14 cellular contexts compared by ENCODE assay signal in the genomic region with DNA sequence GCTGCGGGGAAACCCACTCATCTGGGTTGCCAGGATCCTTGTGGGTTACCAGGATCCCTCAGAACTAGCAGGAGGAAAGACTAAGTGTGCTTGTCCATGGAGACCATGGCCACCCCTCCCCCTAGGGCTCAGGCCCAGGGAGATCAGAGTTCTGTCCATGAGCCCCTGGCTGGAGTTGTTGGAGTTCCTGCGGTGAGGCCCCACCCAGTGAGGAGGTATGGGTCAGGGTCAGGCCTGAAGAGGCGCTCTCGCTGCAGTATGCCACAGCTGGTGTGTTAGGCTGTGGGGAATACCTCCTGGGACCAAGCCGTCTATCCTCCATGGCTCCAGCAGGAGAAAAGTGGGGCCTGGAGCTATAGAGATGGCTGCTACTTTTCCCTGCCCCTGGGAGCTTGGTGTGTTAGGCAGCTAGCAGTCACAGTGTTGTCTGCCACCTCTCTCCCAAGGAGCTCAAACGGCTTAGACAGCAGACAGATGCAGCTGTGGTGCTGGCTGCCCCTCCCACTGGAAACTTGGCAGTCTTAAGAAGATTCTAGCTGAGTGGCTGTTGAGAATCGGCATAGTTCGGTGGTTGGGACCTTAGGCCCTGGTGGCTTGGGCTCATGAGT.
DNase-seq lines count a peak whose midpoint lies in the region; ATAC-seq and TF ChIP-seq lines count a peak whose summit lies in the region.
"Had no signal": no experiment of that assay in that cellular context is flagged by ENCODE, and none has a peak within 500 bp of the region (broad histone marks: within the 10 kb centered on the region; RNA-seq: fewer than 3 reads in every experiment).

No MANE protein-coding gene starts in this region.

- peak overlapping the region; percentile 7 for H3K56ac ChIP-seq in mesendoderm (ENCODE audit: low read length)

- H3K4me3 Mint-ChIP-seq in Caco-2 (ENCODE audit: unreplicated experiment): no peak overlapping the region
- H3K4me3 Mint-ChIP-seq: CD8-positive, alpha-beta T cell; HFFc6 had no signal

- H2BK120ac ChIP-seq in mesendoderm (ENCODE audit: low read depth, low read length): no peak overlapping the region

- POLR2A ChIA-PET in Caco-2 (lab: Charles Lee): no interaction called here

- H3K9me3 ChIP-seq in WERI-Rb-1 (ENCODE audit: severe bottlenecking) (no peaks in the 10 kb centered on the region), Caco-2 (no peaks in the 10 kb centered on the region)
- H3K9me3 ChIP-seq: HAP-1 had no signal

- H3K36me3 ChIP-seq in WERI-Rb-1: no peaks in the 10 kb centered on the region
- H3K36me3 ChIP-seq in mesendoderm (ENCODE audit: control insufficient read depth, insufficient read depth, low read length): no peaks in the 10 kb centered on the region
- H3K36me3 ChIP-seq in Caco-2 (ENCODE audit: control insufficient read depth, insufficient read depth, low read length): no peaks in the 10 kb centered on the region
- H3K36me3 ChIP-seq: HAP-1 had no signal

- no peak overlapping the region for H3K18ac ChIP-seq in mesendoderm (ENCODE audit: low read length)

- H3K4ac ChIP-seq in mesendoderm (ENCODE audit: low read depth, low read length): no peak overlapping the region

- H2AK5ac ChIP-seq in mesendoderm (ENCODE audit: low read length): no peak overlapping the region

- no peak overlapping the region for H3K23ac ChIP-seq in mesendoderm (ENCODE audit: low read length)

- ATAC-seq in HG02938 (IDR thresholded peaks at IDR 0.05; ENCODE audit: unreplicated experiment): no peak
- ATAC-seq: CD8-positive, alpha-beta T cell had no signal

- H3K27me3 ChIP-seq in WERI-Rb-1 (ENCODE audit: insufficient read depth, low read depth, severe bottlenecking): no peaks in the 10 kb centered on the region
- no peaks in the 10 kb centered on the region for H3K27me3 ChIP-seq in mesendoderm (ENCODE audit: insufficient read depth, low read length, poor library complexity)
- no peaks in the 10 kb centered on the region for H3K27me3 ChIP-seq in Caco-2 (replicated peaks; ENCODE audit: control insufficient read depth, insufficient read depth, low read length)

- H3K4me1 ChIP-seq in mesendoderm (ENCODE audit: control insufficient read depth, low read depth, low read length) (no peaks in the 10 kb centered on the region), Caco-2 (no peaks in the 10 kb centered on the region)
- H3K4me1 ChIP-seq: HAP-1 had no signal

- H3K79me1 ChIP-seq in mesendoderm (ENCODE audit: low read length): no peaks in the 10 kb centered on the region

- H3K4me3 ChIP-seq in WERI-Rb-1 (ENCODE audit: low read depth, low read length): no peak overlapping the region
- H3K4me3 ChIP-seq in mesendoderm (ENCODE audit: low read length): no peak overlapping the region
- no peak overlapping the region for H3K4me3 ChIP-seq in Caco-2 (ENCODE audit: low read depth, low read length)
- H3K4me3 ChIP-seq: HAP-1 had no signal

- no CpG with 5 or more reads among the region's 8 CpGs for WGBS in mesendoderm (ENCODE audit: extremely low coverage, insufficient coverage, low lambda C conversion rate)

- CTCF ChIA-PET in Caco-2 (lab: Charles Lee): no interaction called here

- no TSS peak for BruUV-seq in Caco-2 (replicated peaks; lab: Mats Ljungman, UMichigan)

- TF ChIP-seq CTCF in WERI-Rb-1 (IDR thresholded peaks at IDR 0.05; ENCODE audit: low read depth, low read length): no peak
- no peak for TF ChIP-seq CTCF in Caco-2 (IDR thresholded peaks at IDR 0.05; ENCODE audit: insufficient read depth in 1 of 2, low read depth in 1 of 2, low read length in 1 of 2, severe bottlenecking in 1 of 2, unreplicated experiment in 1 of 2)

- H3K9ac ChIP-seq in mesendoderm (ENCODE audit: low read length): no peak overlapping the region

- no peak overlapping the region for H3K4me2 ChIP-seq in mesendoderm (ENCODE audit: low read length)

- no peak overlapping the region for H2BK5ac ChIP-seq in mesendoderm (ENCODE audit: low read length)

- H3K36me3 Mint-ChIP-seq in Caco-2 (ENCODE audit: insufficient read depth, unreplicated experiment): no peaks in the 10 kb centered on the region
- H3K36me3 Mint-ChIP-seq: CD8-positive, alpha-beta T cell had no signal

- H3K4me1 Mint-ChIP-seq in Caco-2 (ENCODE audit: low read depth, unreplicated experiment): no peaks in the 10 kb centered on the region

- H2BK15ac ChIP-seq in mesendoderm (replicated peaks; ENCODE audit: low read depth): no peak overlapping the region

- H3K79me2 ChIP-seq in mesendoderm (ENCODE audit: control insufficient read depth, insufficient read depth, low read length): no peaks in the 10 kb centered on the region

- no peak overlapping the region for H4K8ac ChIP-seq in mesendoderm (ENCODE audit: low read depth, low read length)

- no peaks in the 10 kb centered on the region for H3K9me3 Mint-ChIP-seq in Caco-2 (ENCODE audit: unreplicated experiment)

- H3K27ac Mint-ChIP-seq in Caco-2 (ENCODE audit: unreplicated experiment): no peak overlapping the region
- H3K27ac Mint-ChIP-seq: CD8-positive, alpha-beta T cell; HFFc6 had no signal

- intact Hi-C loops in Caco-2 (cut with micrococcal nuclease; ENCODE audit: unreplicated experiment): no loop called here

- H3K27ac ChIP-seq in WERI-Rb-1 (no peak overlapping the region), mesendoderm (ENCODE audit: low read depth, low read length) (no peak overlapping the region)

- H4K5ac ChIP-seq in mesendoderm (ENCODE audit: low read length): no peak overlapping the region

- DNase-seq in D341Med (ENCODE audit: low spot score) (peak; percentile 64), ELF-1 (ENCODE audit: low read depth, low spot score) (peak; percentile 3), WERI-Rb-1 (peak; percentile 8), mesendoderm (peak; percentile 21), SW480 (ENCODE audit: low spot score) (no peak), Caco-2 (no peak)
- DNase-seq: C1 segment of cervical spinal cord; CD8-positive, alpha-beta T cell; DMS53; DMS79 treated with DMSO at 0.1 percent for 48 hours; GOT3; HFFc6 had no signal

- H3K27me3 Mint-ChIP-seq in Caco-2 (ENCODE audit: insufficient read depth, unreplicated experiment): no peaks in the 10 kb centered on the region

Comparison
In these comparisons a context has a peak if more than half of its experiments do, and no peak if none do; other contexts are left out.
1. DNase-seq: peak in D341Med (single experiment), ELF-1 (single experiment), WERI-Rb-1 (single experiment) and mesendoderm (single experiment); none in SW480 (single experiment) and Caco-2 (0 of 2).